In genomic region chr17:67377727-67378443, GRCh38 we compare ENCODE assay signal across 8 cellular contexts. TPM values are rescaled to one million over a fixed set of nuclear protein-coding genes. Genes with fewer than 3 reads are reported as not detected.
DNase-seq lines count a peak whose midpoint lies in the region; ATAC-seq and TF ChIP-seq lines count a peak whose summit lies in the region.

No MANE protein-coding gene starts in this region.

- H3K27me3 ChIP-seq in H9 (ENCODE audit: insufficient read depth, low read length) (no peaks in the 10 kb centered on the region), endodermal cell (ENCODE audit: control insufficient read depth, insufficient read depth, low read length, poor library complexity, severe bottlenecking) (no peaks in the 10 kb centered on the region), stomach (no peaks in the 10 kb centered on the region)

- TF ChIP-seq POLR2A in stomach (IDR thresholded peaks at IDR 0.05): no peak

- peak; percentile 49 for ATAC-seq in mucosa of descending colon

- no peak overlapping the region for H2AFZ ChIP-seq in H9 (ENCODE audit: low read length)

- no peaks in the 10 kb centered on the region for H4K20me1 ChIP-seq in H9 (ENCODE audit: control insufficient read depth, insufficient read depth, insufficient read length)

- WGBS in H9 (ENCODE audit: extremely low coverage, insufficient read length, low lambda C conversion rate): no CpG with 5 or more reads among the region's 74 CpGs
- 0 to 1% methylated on average over 28 to 74 of the region's 74 CpGs for whole genome bisulfite sequencing in endodermal cell (ENCODE audit: insufficient coverage in 1 of 2, insufficient read length in 1 of 2), 2 experiments
- WGBS in stomach, 5 donors: 0 to 1% (median 0%) methylated on average over 22 to 74 of the region's 74 CpGs

- H3K27ac ChIP-seq in H9 (ENCODE audit: insufficient read length, low read depth, low read length): no peak overlapping the region
- H3K27ac ChIP-seq in endodermal cell (ENCODE audit: low read depth, low read length): peak overlapping the region; percentile 84
- H3K27ac ChIP-seq in stomach: peak overlapping the region; percentile 88 to 97 (median 93)

- H3K14ac ChIP-seq in H9 (ENCODE audit: insufficient read depth, low read length): peak overlapping the region; percentile 94

- no peak overlapping the region for H4K91ac ChIP-seq in H9 (ENCODE audit: insufficient read length, low read depth, low read length)

- H3K9me3 Mint-ChIP-seq in H9: peaks cover 8 to 12% of the 10 kb centered on the region in 2 experiments
- H3K9me3 Mint-ChIP-seq in endodermal cell: peaks cover 11% of the 10 kb centered on the region

- H3K4me1 Mint-ChIP-seq in H9 (peaks cover 31 to 34% of the 10 kb centered on the region in 2 experiments), endodermal cell (peaks cover 25% of the 10 kb centered on the region)

- H3K4me3 Mint-ChIP-seq in H9 (peak overlapping the region; percentile 84 to 87), endodermal cell (peak overlapping the region; percentile 82)

- H2BK15ac ChIP-seq in H9 (ENCODE audit: low read depth, low read length): peak overlapping the region; percentile 73; the same call in 1 of the 2 replicates

- no peak overlapping the region for H2AK5ac ChIP-seq in H9 (ENCODE audit: insufficient read length, low read length)

- no peak overlapping the region for H3T11ph ChIP-seq in H9 (ENCODE audit: low read length)

- peak overlapping the region; percentile 90 for H3K4me3 ChIP-seq in endodermal cell (ENCODE audit: low read length)
- H3K4me3 ChIP-seq in mucosa of descending colon: peak overlapping the region; percentile 63
- H3K4me3 ChIP-seq in stomach: peak overlapping the region; percentile 69 to 85 (median 82)

- H3K27me3 Mint-ChIP-seq in H9 (ENCODE audit: low read depth): no peaks in the 10 kb centered on the region
- no peaks in the 10 kb centered on the region for H3K27me3 Mint-ChIP-seq in endodermal cell (ENCODE audit: insufficient read depth)

- H3K79me1 ChIP-seq in H9 (ENCODE audit: insufficient read depth, low read depth, low read length, poor library complexity, severe bottlenecking): no peaks in the 10 kb centered on the region

- H3K27ac Mint-ChIP-seq in H9 (peak overlapping the region in 1 of 3 experiments; percentile 79; a peak in 2 of 7 replicates), endodermal cell (peak overlapping the region; percentile 87)

- peak overlapping the region; percentile 59 for H3K9ac ChIP-seq in H9 (ENCODE audit: extremely low read depth, insufficient read length, low read length)
- peak overlapping the region; percentile 69 for H3K9ac ChIP-seq in endodermal cell (ENCODE audit: extremely low read depth, low read length, poor library complexity, severe bottlenecking)

- no peak overlapping the region for H3K23ac ChIP-seq in H9 (ENCODE audit: insufficient read length, low read depth, low read length)

- intact Hi-C loops in mucosa of descending colon (cut with DNase I, micrococcal nuclease) (loop anchor here (5.0 to 10.0 kb wide), 4 partner anchors 99 to 307 kb away; no protein-coding TSS in a partner anchor), stomach (cut with DNase I; ENCODE audit: low total_unique reads) (loop anchor here (5.0 to 10.0 kb wide), 2 partner anchors 99 to 317 kb away; no protein-coding TSS in a partner anchor)

- no peak; the same call in 2 of the 3 replicates for TF ChIP-seq CTCF in H9 (conservative IDR thresholded peaks at IDR 0.05)
- peak; percentile 54 for TF ChIP-seq CTCF in endodermal cell (conservative IDR thresholded peaks at IDR 0.05)
- TF ChIP-seq CTCF in mucosa of descending colon (IDR thresholded peaks at IDR 0.05): no peak
- TF ChIP-seq CTCF in stomach (IDR thresholded peaks at IDR 0.05): peak in 1 of 7 experiments; percentile 24

- H3K56ac ChIP-seq in H9 (ENCODE audit: insufficient read length, low read depth, low read length): no peak overlapping the region

- no peaks in the 10 kb centered on the region for H3K9me3 ChIP-seq in H9 (ENCODE audit: control insufficient read depth, low read depth, low read length)
- peaks cover 8% of the 10 kb centered on the region for H3K9me3 ChIP-seq in endodermal cell (ENCODE audit: control insufficient read depth, low read length)
- H3K9me3 ChIP-seq in mucosa of descending colon: no peaks in the 10 kb centered on the region
- no peaks in the 10 kb centered on the region for H3K9me3 ChIP-seq in stomach

- no peak overlapping the region for H4K8ac ChIP-seq in H9 (replicated peaks; ENCODE audit: insufficient read length, low read depth, low read length)

- H2BK120ac ChIP-seq in H9 (ENCODE audit: low read depth, low read length, poor library complexity, severe bottlenecking): no peak overlapping the region

- H3K36me3 ChIP-seq in endodermal cell (ENCODE audit: control insufficient read depth, insufficient read depth, low read length) (no peaks in the 10 kb centered on the region), mucosa of descending colon (ENCODE audit: low read depth) (no peaks in the 10 kb centered on the region), stomach (no peaks in the 10 kb centered on the region)

- peak overlapping the region; percentile 59 for H3K4me2 ChIP-seq in H9 (ENCODE audit: insufficient read depth, insufficient read length, low read length)

- no peak for TF ChIP-seq EP300 in stomach (IDR thresholded peaks at IDR 0.05)

- H3K18ac ChIP-seq in H9 (ENCODE audit: insufficient read length, low read depth, low read length): peak overlapping the region; percentile 63

- DNase-seq in Daoy (ENCODE audit: low read depth): peak; percentile 68
- peak; percentile 69 for DNase-seq in H9
- DNase-seq in NCI-H2227 treated with DMSO at 0.1 percent for 48 hours (lab: John Stamatoyannopoulos, UW): peak; percentile 24
- peak in 2 of 3 experiments; percentile 37 to 44 for DNase-seq in activated CD8-positive, alpha-beta memory T cell treated with anti-CD3 and anti-CD28 coated beads for 48 hours (ENCODE audit: low read depth in 2 of 3, low spot score in 2 of 3)
- peak; percentile 93 for DNase-seq in endodermal cell
- peak; percentile 48 to 76 (median 73) for DNase-seq in mucosa of descending colon
- peak; percentile 54 for DNase-seq in stomach
- DNase-seq in NCI-H187 (lab: John Stamatoyannopoulos, UW): no peak

- H3K4ac ChIP-seq in H9 (ENCODE audit: low read depth, low read length): no peak overlapping the region; the same call in 1 of the 2 replicates

- no peak overlapping the region for H2BK12ac ChIP-seq in H9 (ENCODE audit: insufficient read length, low read depth, low read length)

- H4K5ac ChIP-seq in H9 (ENCODE audit: insufficient read length, low read depth, low read length): no peak overlapping the region

- H3K4me1 ChIP-seq in H9 (ENCODE audit: insufficient read depth, low read length) (peaks cover 2% of the 10 kb centered on the region; the same call in 1 of the 2 replicates), endodermal cell (ENCODE audit: control insufficient read depth, insufficient read depth, low read length) (no peaks in the 10 kb centered on the region), mucosa of descending colon (ENCODE audit: low read depth) (no peaks in the 10 kb centered on the region), stomach (peaks cover 8 to 43% (median 19%) of the 10 kb centered on the region in 4 donors)

- peaks cover 3% of the 10 kb centered on the region; the same call in 1 of the 2 replicates for H3K79me2 ChIP-seq in H9 (ENCODE audit: insufficient read depth, low read length)

- no peak overlapping the region for H2BK20ac ChIP-seq in H9 (ENCODE audit: low read depth, low read length, poor library complexity, severe bottlenecking)

- peaks cover 11% of the 10 kb centered on the region for H3K23me2 ChIP-seq in H9 (ENCODE audit: insufficient read length, low read depth, low read length, poor library complexity, severe bottlenecking)

- no peak overlapping the region for H2BK5ac ChIP-seq in H9 (ENCODE audit: insufficient read length, low read length)

- H3K36me3 Mint-ChIP-seq in H9 (ENCODE audit: insufficient read depth in 1 of 3, low read depth in 3 of 3) (peaks cover 17 to 21% (median 18%) of the 10 kb centered on the region in 3 experiments), endodermal cell (ENCODE audit: low read depth) (peaks cover 22% of the 10 kb centered on the region)

RNA-seq across cellular contexts. Expression of gene PITPNC1, which starts 0.8 kb away (rescaled TPM):
- total RNA-seq in Daoy (2014; rRNA removed; shearing (Covaris generic)): 6.9 and 8.4 TPM in 2 replicates
- total RNA-seq in H9 (2021): 37.5 and 39.1 TPM in 2 replicates
- 10 to 100 TPM; 28.9 to 36.4 TPM for total RNA-seq in endodermal cell
- 16.3 TPM for polyA plus RNA-seq in endodermal cell (2013, experiment 1 of 2)
- polyA plus RNA-seq in endodermal cell (2013, experiment 2 of 2): 15.6 TPM
- total RNA-seq in mucosa of descending colon: 10 to 100 TPM; 10.7 to 11.4 (median 10.9) TPM
- 10 to 100 TPM in 4 of 5 donors, 1 to 10 TPM in 1; 2.3 to 25.3 (median 17.4) TPM for total RNA-seq in stomach
- 10 to 100 TPM in 2 of 3 donors, 1 to 10 TPM in 1; 9.3 to 13.6 (median 13.0) TPM for polyA plus RNA-seq in stomach

RNA-seq across cellular contexts. Expression of gene PSMD12, which starts 11.5 kb away (rescaled TPM):
- total RNA-seq in Daoy (2014; rRNA removed; shearing (Covaris generic)): 77.3 and 78.0 TPM in 2 replicates
- total RNA-seq in H9 (2021) (90.5 and 92.9 TPM in 2 replicates), endodermal cell (10 to 100 TPM; 70.9 to 71.7 TPM), mucosa of descending colon (10 to 100 TPM; 33.5 to 59.8 (median 41.2) TPM), stomach (10 to 100 TPM in 4 of 5 donors, 1 to 10 TPM in 1; 4.9 to 44.6 (median 17.9) TPM)
- polyA plus RNA-seq in endodermal cell (2013, experiment 1 of 2): 47.2 TPM
- polyA plus RNA-seq in endodermal cell (2013, experiment 2 of 2): 44.4 TPM
- 10 to 100 TPM; 14.6 to 19.4 (median 16.9) TPM for polyA plus RNA-seq in stomach

Comparison
In these comparisons a context has a peak if more than half of its experiments do, and no peak if none do; other contexts are left out.
1. DNase-seq: peak in Daoy (single experiment), H9 (single experiment), NCI-H2227 treated with DMSO at 0.1 percent for 48 hours (single experiment), activated CD8-positive, alpha-beta memory T cell treated with anti-CD3 and anti-CD28 coated beads for 48 hours (2 of 3), endodermal cell (single experiment), mucosa of descending colon (3 of 3) and stomach (single experiment); none in NCI-H187 (0 of 2).
2. Peak in every context shown above with its lines, with median percentiles within 50 percentile points of each other: H3K4me3 ChIP-seq.